In genomic region chr1:23558140-23558871, GRCh38 we compare ENCODE assay signal across 8 cellular contexts. TPM values are rescaled to one million over a fixed set of nuclear protein-coding genes. Genes with fewer than 3 reads are reported as not detected.
A peak's percentile ranks its signal among the peaks of the same experiment; 100 is the strongest.
DNase-seq lines count a peak whose midpoint lies in the region; ATAC-seq and TF ChIP-seq lines count a peak whose summit lies in the region.

No MANE protein-coding gene starts in this region.

- peaks cover 36% of the 10 kb centered on the region for H3K27me3 Mint-ChIP-seq in activated T-helper 1 cell treated with anti-CD3 and anti-CD28 coated beads, Interleukin-12 subunit alpha, Interleukin-12 subunit beta, Interleukin-2, Interleukin-4 antibody, amounts not matched to agents 30 ng/mL and 10 ng/mL and 1 ng/mL, durations not matched to agents 14 hours and 24 hours and 36 hours (ENCODE audit: insufficient read depth)

- ATAC-seq in GM18505 (IDR thresholded peaks at IDR 0.05; ENCODE audit: unreplicated experiment) (no peak), heart left ventricle (peak in 3 of 4 donors; percentile 3 to 25 (median 4)), HG02588 (IDR thresholded peaks at IDR 0.05; ENCODE audit: unreplicated experiment) (no peak), GM19395 (IDR thresholded peaks at IDR 0.05; ENCODE audit: unreplicated experiment) (no peak)

- peak overlapping the region; percentile 41 for H3K9ac ChIP-seq in rectal smooth muscle tissue (ENCODE audit: low read length)

- peak; percentile 45 to 75 for DNase-seq in NCI-H446 (lab: John Stamatoyannopoulos, UW)
- DNase-seq in activated T-helper 1 cell treated with anti-CD3 and anti-CD28 coated beads, Interleukin-12 subunit alpha, Interleukin-12 subunit beta, Interleukin-2, Interleukin-4 antibody, amounts not matched to agents 30 ng/mL and 10 ng/mL and 1 ng/mL, durations not matched to agents 14 hours and 24 hours and 36 hours (ENCODE audit: low spot score), result no peak
- DNase-seq in heart left ventricle, result peak; percentile 75 to 84 (median 81)
- DNase-seq in NCI-H510A (lab: John Stamatoyannopoulos, UW), result no peak

- peaks cover 4% of the 10 kb centered on the region for H3K36me3 Mint-ChIP-seq in activated T-helper 1 cell treated with anti-CD3 and anti-CD28 coated beads, Interleukin-12 subunit alpha, Interleukin-12 subunit beta, Interleukin-2, Interleukin-4 antibody, amounts not matched to agents 30 ng/mL and 10 ng/mL and 1 ng/mL, durations not matched to agents 14 hours and 24 hours and 36 hours (ENCODE audit: low read depth)

- H3K27ac ChIP-seq in heart left ventricle (peak overlapping the region; percentile 83 to 97 (median 94)), rectal smooth muscle tissue (ENCODE audit: low read depth, low read length) (peak overlapping the region; percentile 90)

- H3K4me3 ChIP-seq in heart left ventricle, result peak overlapping the region; percentile 60 to 92 (median 79)
- H3K4me3 ChIP-seq in rectal smooth muscle tissue (ENCODE audit: low read length), result peak overlapping the region; percentile 94

- no peak for TF ChIP-seq CTCF in heart left ventricle (IDR thresholded peaks at IDR 0.05)

- intact Hi-C loops in activated T-helper 1 cell treated with anti-CD3 and anti-CD28 coated beads, Interleukin-12 subunit alpha, Interleukin-12 subunit beta, Interleukin-2, Interleukin-4 antibody, amounts not matched to agents 30 ng/mL and 10 ng/mL and 1 ng/mL, durations not matched to agents 14 hours and 24 hours and 36 hours (cut with micrococcal nuclease), result loop anchor here (2.0 kb wide), 2 partner anchors 30 to 1408 kb away; no protein-coding TSS in a partner anchor
- intact Hi-C loops in heart left ventricle (cut with DNase I), result loop anchor here in 2 of 10 donors (5.0 to 10.0 kb wide), 2 partner anchors 79 to 196 kb away; no protein-coding TSS in a partner anchor

- H3K27me3 ChIP-seq in heart left ventricle (peaks cover 0 to 7% (median 0%) of the 10 kb centered on the region in 9 donors), rectal smooth muscle tissue (ENCODE audit: control insufficient read depth, insufficient read depth, low read length) (no peaks in the 10 kb centered on the region)

- H3K9me3 ChIP-seq in heart left ventricle, result no peaks in the 10 kb centered on the region

- H3K36me3 ChIP-seq in heart left ventricle (peaks cover 0 to 25% (median 14%) of the 10 kb centered on the region in 9 donors), rectal smooth muscle tissue (ENCODE audit: control insufficient read depth, insufficient read depth, low read length) (no peaks in the 10 kb centered on the region)

- H3K4me1 ChIP-seq in heart left ventricle (peaks cover 4 to 88% (median 60%) of the 10 kb centered on the region in 12 donors), rectal smooth muscle tissue (ENCODE audit: control insufficient read depth, insufficient read depth, low read length) (peaks cover 32% of the 10 kb centered on the region)

- H3K9me3 Mint-ChIP-seq in activated T-helper 1 cell treated with anti-CD3 and anti-CD28 coated beads, Interleukin-12 subunit alpha, Interleukin-12 subunit beta, Interleukin-2, Interleukin-4 antibody, amounts not matched to agents 30 ng/mL and 10 ng/mL and 1 ng/mL, durations not matched to agents 14 hours and 24 hours and 36 hours, result no peaks in the 10 kb centered on the region

- peak overlapping the region; percentile 66 for H3K27ac Mint-ChIP-seq in activated T-helper 1 cell treated with anti-CD3 and anti-CD28 coated beads, Interleukin-12 subunit alpha, Interleukin-12 subunit beta, Interleukin-2, Interleukin-4 antibody, amounts not matched to agents 30 ng/mL and 10 ng/mL and 1 ng/mL, durations not matched to agents 14 hours and 24 hours and 36 hours

- H3K4me3 Mint-ChIP-seq in activated T-helper 1 cell treated with anti-CD3 and anti-CD28 coated beads, Interleukin-12 subunit alpha, Interleukin-12 subunit beta, Interleukin-2, Interleukin-4 antibody, amounts not matched to agents 30 ng/mL and 10 ng/mL and 1 ng/mL, durations not matched to agents 14 hours and 24 hours and 36 hours, result peak overlapping the region; percentile 90

- WGBS in heart left ventricle, 4 donors, result 6 to 25% (median 12%) methylated on average over 7 to 34 of the region's 34 CpGs

- TF ChIP-seq POLR2A in GM18505 (IDR thresholded peaks at IDR 0.05; ENCODE audit: borderline replicate concordance, extremely low read depth, insufficient read depth, insufficient read length) (peak; percentile 43), heart left ventricle (IDR thresholded peaks at IDR 0.05) (peak in 1 of 2 donors; percentile 55)

- peaks cover 72% of the 10 kb centered on the region for H3K4me1 Mint-ChIP-seq in activated T-helper 1 cell treated with anti-CD3 and anti-CD28 coated beads, Interleukin-12 subunit alpha, Interleukin-12 subunit beta, Interleukin-2, Interleukin-4 antibody, amounts not matched to agents 30 ng/mL and 10 ng/mL and 1 ng/mL, durations not matched to agents 14 hours and 24 hours and 36 hours (ENCODE audit: low read depth)

RNA-seq across cellular contexts. Expression of gene ID3, which starts 1.0 kb away (rescaled TPM):
- 20.8 and 22.9 TPM in 2 replicates for total RNA-seq in activated T-helper 1 cell treated with anti-CD3 and anti-CD28 coated beads, Interleukin-12 subunit alpha, Interleukin-12 subunit beta, Interleukin-2, Interleukin-4 antibody, amounts not matched to agents 30 ng/mL and 10 ng/mL and 1 ng/mL, durations not matched to agents 14 hours and 24 hours and 36 hours
- 100 to 1,000 TPM in 3 of 9 donors, 10 to 100 TPM in 6; 57.5 to 185 (median 91.0) TPM for total RNA-seq in heart left ventricle
- 100 to 1,000 TPM in 1 of 2 donors, 10 to 100 TPM in 1; 55.3 to 153 TPM for polyA plus RNA-seq in heart left ventricle

RNA-seq across cellular contexts. Expression of gene E2F2, which starts 27.3 kb away (rescaled TPM):
- 32.0 and 33.5 TPM in 2 replicates for total RNA-seq in activated T-helper 1 cell treated with anti-CD3 and anti-CD28 coated beads, Interleukin-12 subunit alpha, Interleukin-12 subunit beta, Interleukin-2, Interleukin-4 antibody, amounts not matched to agents 30 ng/mL and 10 ng/mL and 1 ng/mL, durations not matched to agents 14 hours and 24 hours and 36 hours
- 1 to 10 TPM in 1 of 9 donors, under 1 TPM in 7, not detected in 1; 0.07 to 2.7 (median 0.21) TPM for total RNA-seq in heart left ventricle
- under 1 TPM; 0.04 to 0.12 TPM for polyA plus RNA-seq in heart left ventricle

Comparison
In these comparisons a context has a peak if more than half of its experiments do, and no peak if none do; other contexts are left out.
1. ATAC-seq: peak in heart left ventricle (3 of 4); none in GM18505 (single experiment), HG02588 (single experiment) and GM19395 (single experiment).
2. DNase-seq: peak in NCI-H446 (2 of 2) and heart left ventricle (5 of 5); none in activated T-helper 1 cell treated with anti-CD3 and anti-CD28 coated beads, Interleukin-12 subunit alpha, Interleukin-12 subunit beta, Interleukin-2, Interleukin-4 antibody, amounts not matched to agents 30 ng/mL and 10 ng/mL and 1 ng/mL, durations not matched to agents 14 hours and 24 hours and 36 hours (single experiment) and NCI-H510A (single experiment).